ENCODE assay signal across 16 cellular contexts in the genomic region with DNA sequence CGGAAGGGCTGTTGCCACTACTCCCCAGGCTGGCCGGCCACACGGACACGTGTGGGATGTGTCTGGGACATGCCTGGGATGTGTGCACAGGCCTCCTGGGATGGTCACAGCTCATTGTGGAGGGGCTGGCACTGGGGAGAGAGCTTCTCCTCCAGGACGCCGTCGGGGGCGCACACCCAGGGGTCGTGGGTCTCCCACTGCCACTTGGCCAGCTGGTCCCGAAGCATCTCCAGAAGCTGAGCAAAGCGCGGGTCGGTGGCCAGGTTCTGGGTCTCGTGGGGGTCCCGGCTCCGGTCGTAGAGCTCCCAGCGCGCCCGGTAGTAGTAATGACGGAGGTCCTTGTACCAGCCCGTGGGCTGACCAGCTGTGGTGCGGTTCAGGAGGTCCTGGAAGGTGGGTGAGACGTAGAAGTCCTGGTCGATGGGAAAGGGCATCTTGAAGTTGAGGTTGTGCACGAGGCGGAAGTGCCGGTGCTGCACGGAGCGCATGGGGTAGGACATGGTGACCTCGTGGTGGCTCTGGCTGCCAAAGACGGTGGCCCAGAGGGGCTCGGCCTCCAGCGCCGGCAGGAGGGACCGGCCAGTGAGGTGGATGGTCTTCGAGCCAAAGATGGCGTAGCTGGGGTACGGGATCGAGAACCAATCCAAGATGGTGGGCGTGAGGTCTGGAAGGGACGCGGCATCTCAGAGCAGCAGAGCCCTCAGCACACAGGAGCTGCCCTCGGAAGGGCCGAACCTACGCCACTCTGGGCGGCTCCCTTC. TPM values are rescaled to one million over a fixed set of nuclear protein-coding genes. Genes with fewer than 3 reads are reported as not detected.
A peak's percentile ranks its signal among the peaks of the same experiment; 100 is the strongest.
DNase-seq lines count a peak whose midpoint lies in the region; ATAC-seq and TF ChIP-seq lines count a peak whose summit lies in the region.
"Had no signal": no experiment of that assay in that cellular context is flagged by ENCODE, and none has a peak within 500 bp of the region (broad histone marks: within the 10 kb centered on the region; RNA-seq: fewer than 3 reads in every experiment).

No MANE protein-coding gene starts in this region.

- no peak overlapping the region for H3K4me2 ChIP-seq in osteoblast (ENCODE audit: insufficient read depth, low read length)
- H3K4me2 ChIP-seq: GM23338 had no signal

- H3K4me3 ChIP-seq in HEK293 (ENCODE audit: low read depth, low read length) (no peak overlapping the region), osteoblast (ENCODE audit: insufficient read depth, low read length) (no peak overlapping the region), esophagus muscularis mucosa (no peak overlapping the region)
- H3K4me3 ChIP-seq: BLaER1 treated with 17β-estradiol and CSF1 and Interleukin-3, amounts not matched to agents 10 nM and 100 nM; GM23338; K562 had no signal

- H3K79me2 ChIP-seq in osteoblast (ENCODE audit: insufficient read depth, low read length): no peaks in the 10 kb centered on the region

- no peaks in the 10 kb centered on the region for H3K4me1 ChIP-seq in HEK293 (ENCODE audit: control insufficient read depth, insufficient read depth, low read length)
- H3K4me1 ChIP-seq in osteoblast (ENCODE audit: insufficient read depth, low read length): no peaks in the 10 kb centered on the region
- no peaks in the 10 kb centered on the region for H3K4me1 ChIP-seq in esophagus muscularis mucosa

- CTCF ChIA-PET in HEK293 (lab: Yijun Ruan, JAX): interaction anchor here (0.6 kb wide), 2 partner anchors 32 to 86 kb away, joined by 3 to 4 read pairs; no protein-coding TSS in a partner anchor

- peaks cover 82% of the 10 kb centered on the region for H3K4me1 Mint-ChIP-seq in dendritic cell treated with granulocyte-macrophage colony-stimulating factor and Interleukin-4, amounts not matched to agents 40 ng/mL and 50 ng/mL, for 4 days (ENCODE audit: low read depth)
- peaks cover 0 to 2% of the 10 kb centered on the region in 2 donors for H3K4me1 Mint-ChIP-seq in effector memory CD8-positive, alpha-beta T cell (ENCODE audit: low read depth in 2 of 2)
- H3K4me1 Mint-ChIP-seq: GM23338 had no signal

- no peaks in the 10 kb centered on the region for H3K9me3 ChIP-seq in HEK293 (ENCODE audit: control insufficient read depth, insufficient read depth, low read depth, low read length)
- no peaks in the 10 kb centered on the region for H3K9me3 ChIP-seq in osteoblast (ENCODE audit: low read depth, low read length)
- H3K9me3 ChIP-seq in esophagus muscularis mucosa: no peaks in the 10 kb centered on the region
- H3K9me3 ChIP-seq: BLaER1 treated with 17β-estradiol and CSF1 and Interleukin-3, amounts not matched to agents 10 nM and 100 nM had no signal

- intact Hi-C loops in dendritic cell treated with granulocyte-macrophage colony-stimulating factor and Interleukin-4, amounts not matched to agents 40 ng/mL and 50 ng/mL, for 4 days (cut with micrococcal nuclease): no loop called here
- intact Hi-C loops in esophagus muscularis mucosa (cut with DNase I): no loop called here

- no peak overlapping the region for H2AFZ ChIP-seq in osteoblast (ENCODE audit: low read length)
- H2AFZ ChIP-seq: GM23338 had no signal

- H3K27ac ChIP-seq in HEK293 (ENCODE audit: extremely low read depth, low read depth, low read length): no peak overlapping the region
- H3K27ac ChIP-seq in osteoblast (ENCODE audit: low read depth, low read length): no peak overlapping the region
- H3K27ac ChIP-seq in esophagus muscularis mucosa (replicated peaks in 1 of 4): no peak overlapping the region

- H3K36me3 ChIP-seq in HEK293 (ENCODE audit: control insufficient read depth in 2 of 2, insufficient read depth in 1 of 2, low read length in 2 of 2): peaks cover 5 to 74% of the 10 kb centered on the region in 2 experiments; a peak in 2 of 3 replicates
- peaks cover 22% of the 10 kb centered on the region for H3K36me3 ChIP-seq in osteoblast (ENCODE audit: insufficient read depth, low read length)
- H3K36me3 ChIP-seq in esophagus muscularis mucosa: peaks cover 31 to 76% (median 74%) of the 10 kb centered on the region in 4 donors

- H3K27me3 ChIP-seq in osteoblast (ENCODE audit: insufficient read depth, low read length): no peaks in the 10 kb centered on the region
- no peaks in the 10 kb centered on the region for H3K27me3 ChIP-seq in esophagus muscularis mucosa
- H3K27me3 ChIP-seq: BLaER1 treated with 17β-estradiol and CSF1 and Interleukin-3, amounts not matched to agents 10 nM and 100 nM had no signal

- H3K4me3 Mint-ChIP-seq in dendritic cell treated with granulocyte-macrophage colony-stimulating factor and Interleukin-4, amounts not matched to agents 40 ng/mL and 50 ng/mL, for 4 days: no peak overlapping the region
- no peak overlapping the region for H3K4me3 Mint-ChIP-seq in effector memory CD8-positive, alpha-beta T cell
- H3K4me3 Mint-ChIP-seq: B cell; CD8-positive, alpha-beta T cell; GM23338 had no signal

- TF ChIP-seq POLR2A in esophagus muscularis mucosa (IDR thresholded peaks at IDR 0.05; ENCODE audit: low read depth): no peak

- WGBS in esophagus muscularis mucosa: 96% methylated on average over 44 of the region's 47 CpGs

- POLR2A ChIA-PET in HEK293 (lab: Yijun Ruan, JAX): interaction anchor here (2.0 kb wide), 1 partner anchor 9 kb away, joined by 5 read pairs; a partner anchor contains a TSS

- no peaks in the 10 kb centered on the region for H3K27me3 Mint-ChIP-seq in dendritic cell treated with granulocyte-macrophage colony-stimulating factor and Interleukin-4, amounts not matched to agents 40 ng/mL and 50 ng/mL, for 4 days
- H3K27me3 Mint-ChIP-seq in effector memory CD8-positive, alpha-beta T cell: no peaks in the 10 kb centered on the region
- H3K27me3 Mint-ChIP-seq: B cell had no signal

- peaks cover 97% of the 10 kb centered on the region for H3K36me3 Mint-ChIP-seq in dendritic cell treated with granulocyte-macrophage colony-stimulating factor and Interleukin-4, amounts not matched to agents 40 ng/mL and 50 ng/mL, for 4 days (ENCODE audit: low read depth)
- H3K36me3 Mint-ChIP-seq in effector memory CD8-positive, alpha-beta T cell (ENCODE audit: insufficient read depth): peaks cover 30% of the 10 kb centered on the region

- peaks cover 4% of the 10 kb centered on the region for H4K20me1 ChIP-seq in osteoblast (ENCODE audit: insufficient read depth, low read length)

- peak overlapping the region; percentile 68 for H3K27ac Mint-ChIP-seq in dendritic cell treated with granulocyte-macrophage colony-stimulating factor and Interleukin-4, amounts not matched to agents 40 ng/mL and 50 ng/mL, for 4 days
- H3K27ac Mint-ChIP-seq in effector memory CD8-positive, alpha-beta T cell: no peak overlapping the region
- H3K27ac Mint-ChIP-seq: B cell; CD8-positive, alpha-beta T cell; GM23338 had no signal

- peak; percentile 27 for DNase-seq in osteoblast (ENCODE audit: insufficient read length, low spot score, missing footprints)
- DNase-seq in esophagus muscularis mucosa (ENCODE audit: extremely low spot score): no peak
- no peak for DNase-seq in effector memory CD8-positive, alpha-beta T cell
- DNase-seq: Calu3; CD8-positive, alpha-beta T cell; DMS79 treated with DMSO at 0.1 percent for 48 hours; GF-D8; H7; IMR-90 had no signal

- no peak for ATAC-seq in HG03565 (IDR thresholded peaks at IDR 0.05; ENCODE audit: unreplicated experiment)
- ATAC-seq in effector memory CD8-positive, alpha-beta T cell (replicated peaks): no peak
- ATAC-seq: CD8-positive, alpha-beta T cell; GM23338; K562 had no signal

- H3K9me3 Mint-ChIP-seq in dendritic cell treated with granulocyte-macrophage colony-stimulating factor and Interleukin-4, amounts not matched to agents 40 ng/mL and 50 ng/mL, for 4 days: no peaks in the 10 kb centered on the region
- no peaks in the 10 kb centered on the region for H3K9me3 Mint-ChIP-seq in effector memory CD8-positive, alpha-beta T cell
- H3K9me3 Mint-ChIP-seq: CD8-positive, alpha-beta T cell; GM23338 had no signal

- no peak for TF ChIP-seq EP300 in esophagus muscularis mucosa (IDR thresholded peaks at IDR 0.05)

- TF ChIP-seq CTCF in HEK293 (tag by site-specific recombination; IDR thresholded peaks at IDR 0.05) (no peak), osteoblast (IDR thresholded peaks at IDR 0.05; ENCODE audit: extremely low read depth, low read depth, low read length) (no peak), esophagus muscularis mucosa (IDR thresholded peaks at IDR 0.05) (no peak)

TF ChIP-seq in HEK293, 187 proteins besides CTCF, POLR2A, EP300 and RAD21:
- TF ChIP-seq GLIS2 (tag by site-specific recombination; IDR thresholded peaks at IDR 0.05) (0 out of 2 replicates have a peak, but pooled peaks have one; percentile 6), RBAK (tag by site-specific recombination; IDR thresholded peaks at IDR 0.05) (no peak), MZF1 (tag by site-specific recombination; IDR thresholded peaks at IDR 0.05; ENCODE audit: borderline replicate concordance) (no peak)

RNA-seq across cellular contexts. Expression of a gene that starts 9.6 kb away (rescaled TPM):
- total RNA-seq in osteoblast: 15.9 and 19.4 TPM in 2 replicates
- 10 to 100 TPM; 12.9 to 24.4 (median 21.3) TPM for total RNA-seq in esophagus muscularis mucosa

RNA-seq across cellular contexts. Expression of a gene that starts 9.7 kb away (rescaled TPM):
- total RNA-seq in osteoblast (12.7 and 17.4 TPM in 2 replicates), esophagus muscularis mucosa (10 to 100 TPM; 11.3 to 13.8 (median 12.7) TPM)

RNA-seq across cellular contexts. Expression of a gene that starts 40.7 kb away (rescaled TPM):
- total RNA-seq in osteoblast: not detected in 2 replicates
- total RNA-seq in esophagus muscularis mucosa: under 1 TPM in 3 of 4 donors, not detected in 1; 0.23 to 0.33 (median 0.32) TPM
- total RNA-seq: B cell; CD8-positive, alpha-beta T cell; IMR-90; K562 had no signal

RNA-seq across cellular contexts. Expression of a gene that starts 50.1 kb away (rescaled TPM):
- 134 and 143 TPM in 2 replicates for total RNA-seq in osteoblast
- total RNA-seq in esophagus muscularis mucosa: 10 to 100 TPM; 55.8 to 85.7 (median 75.9) TPM
